In genomic region chr10:44723082-44723481, GRCh38 we compare ENCODE assay signal across 1 cellular context.
TF ChIP-seq lines count a peak whose summit lies in the region.

No MANE protein-coding gene starts in this region.

TF ChIP-seq in GM12878, 131 proteins besides CTCF, POLR2A, EP300 and RAD21 (continued from another document):
- TF ChIP-seq NFYA (IDR thresholded peaks at IDR 0.05; ENCODE audit: borderline replicate concordance, low read depth, low read length) = no peak
- no peak for TF ChIP-seq SUZ12 (IDR thresholded peaks at IDR 0.05; ENCODE audit: unreplicated experiment)
- TF ChIP-seq POU2F2 (IDR thresholded peaks at IDR 0.05; ENCODE audit: borderline replicate concordance, low read depth, low read length) = no peak
- no peak for TF ChIP-seq PRDM15 (CRISPR knock-in tag; IDR thresholded peaks at IDR 0.05)
- no peak for TF ChIP-seq KAT2A (conservative IDR thresholded peaks at IDR 0.05; ENCODE audit: control insufficient read depth, low read depth, low read length)
- TF ChIP-seq MXI1 (IDR thresholded peaks at IDR 0.05; ENCODE audit: low read depth, low read length) = no peak
- TF ChIP-seq NKRF (conservative IDR thresholded peaks at IDR 0.05) = no peak
- no peak for TF ChIP-seq EGR1 (IDR thresholded peaks at IDR 0.05; ENCODE audit: borderline replicate concordance in 1 of 2, low read depth in 2 of 2, low read length in 2 of 2)
- TF ChIP-seq ATF2 (IDR thresholded peaks at IDR 0.05; ENCODE audit: low read length) = no peak
- TF ChIP-seq BACH1 (IDR thresholded peaks at IDR 0.05; ENCODE audit: borderline replicate concordance) = no peak
- no peak for TF ChIP-seq BCLAF1 (IDR thresholded peaks at IDR 0.05)
- no peak for TF ChIP-seq MTA3 (IDR thresholded peaks at IDR 0.05; ENCODE audit: borderline replicate concordance, low read length)
- TF ChIP-seq SKIL (IDR thresholded peaks at IDR 0.05; ENCODE audit: low read depth, poor library complexity, severe bottlenecking) = no peak
- no peak for TF ChIP-seq ZBTB11 (CRISPR knock-in tag; IDR thresholded peaks at IDR 0.05)
- TF ChIP-seq PML (IDR thresholded peaks at IDR 0.05; ENCODE audit: low read length) = no peak
- no peak for TF ChIP-seq LARP7 (IDR thresholded peaks at IDR 0.05)
TF ChIP-seq in GM12878: peak in this region for 0.
